ENCODE assay signal across 22 cellular contexts in genomic region chr17:32859857-32860525, GRCh38. TPM values are rescaled to one million over a fixed set of nuclear protein-coding genes. Genes with fewer than 3 reads are reported as not detected.
DNase-seq lines count a peak whose midpoint lies in the region; ATAC-seq, FAIRE-seq and TF ChIP-seq lines count a peak whose summit lies in the region.
"Had no signal": no experiment of that assay in that cellular context is flagged by ENCODE, and none has a peak within 500 bp of the region (broad histone marks: within the 10 kb centered on the region; RNA-seq: fewer than 3 reads in every experiment).

No MANE protein-coding gene starts in this region.

- no peaks in the 10 kb centered on the region for H3K9me3 ChIP-seq in HEK293 (ENCODE audit: control insufficient read depth, insufficient read depth, low read depth, low read length)
- no peaks in the 10 kb centered on the region for H3K9me3 ChIP-seq in K562 (replicated peaks; ENCODE audit: control insufficient read depth, insufficient read depth, low read depth, low read length)
- H3K9me3 ChIP-seq: gastrocnemius medialis, mucosa of descending colon had no signal

- H3K79me2 ChIP-seq in K562 (ENCODE audit: control insufficient read depth, insufficient read depth, low read length), result peaks cover 77% of the 10 kb centered on the region

- no peaks in the 10 kb centered on the region for H3K9me3 Mint-ChIP-seq in activated CD8-positive, alpha-beta memory T cell treated with anti-CD3 and anti-CD28 coated beads, Interleukin-2, amount 10 ng/mL, durations not matched to agents 7 days and 5 days (ENCODE audit: low read depth)
- H3K9me3 Mint-ChIP-seq in natural killer cell (no peaks in the 10 kb centered on the region), immature natural killer cell (no peaks in the 10 kb centered on the region)
- H3K9me3 Mint-ChIP-seq: brain, GM23338 had no signal

- no peak overlapping the region for H3K4me3 Mint-ChIP-seq in activated CD8-positive, alpha-beta memory T cell treated with anti-CD3 and anti-CD28 coated beads, Interleukin-2, amount 10 ng/mL, durations not matched to agents 7 days and 5 days
- H3K4me3 Mint-ChIP-seq in natural killer cell (no peak overlapping the region), immature natural killer cell (no peak overlapping the region)
- H3K4me3 Mint-ChIP-seq: brain, GM23338 had no signal

- peak overlapping the region in 1 of 2 experiments; percentile 24; a peak in 1 of 4 replicates for H3K9ac ChIP-seq in K562 (ENCODE audit: insufficient read depth in 1 of 2, low read depth in 2 of 2, low read length in 2 of 2)

- H3K27ac ChIP-seq in HEK293 (ENCODE audit: extremely low read depth, low read depth, low read length) (no peak overlapping the region), K562 (ENCODE audit: extremely low read depth, low read depth, low read length) (peak overlapping the region; percentile 56), RWPE1 (no peak overlapping the region)
- H3K27ac ChIP-seq: gastrocnemius medialis, skin epidermis had no signal

- peak overlapping the region; percentile 63 for H3K4me2 ChIP-seq in K562 (ENCODE audit: insufficient read depth, low read length)
- H3K4me2 ChIP-seq: GM23338 had no signal

- intact Hi-C loops in K562 (cut with micrococcal nuclease), result loop anchor here (5.0 kb wide), 1 partner anchor 43 kb away; no protein-coding TSS in a partner anchor
- intact Hi-C loops in natural killer cell (cut with micrococcal nuclease), result no loop called here

- no peak overlapping the region for H2AFZ ChIP-seq in K562 (ENCODE audit: low read depth, low read length)
- H2AFZ ChIP-seq: GM23338 had no signal

- FAIRE-seq in K562 (lab: Jason Lieb, UNC), result peak; percentile 93
- FAIRE-seq: A204.1 had no signal

- H3K27ac Mint-ChIP-seq in activated CD8-positive, alpha-beta memory T cell treated with anti-CD3 and anti-CD28 coated beads, Interleukin-2, amount 10 ng/mL, durations not matched to agents 7 days and 5 days, result no peak overlapping the region
- H3K27ac Mint-ChIP-seq in natural killer cell (no peak overlapping the region), immature natural killer cell (no peak overlapping the region)
- H3K27ac Mint-ChIP-seq: brain, GM23338 had no signal

- BruUV-seq in K562 (replicated peaks; lab: Mats Ljungman, UMichigan), result no TSS peak

- H3K36me3 ChIP-seq in HEK293 (ENCODE audit: control insufficient read depth in 2 of 2, insufficient read depth in 1 of 2, low read length in 2 of 2) (no peaks in the 10 kb centered on the region), K562 (ENCODE audit: control insufficient read depth, insufficient read depth, low read length) (no peaks in the 10 kb centered on the region)
- H3K36me3 ChIP-seq: gastrocnemius medialis had no signal

- no peak overlapping the region for H3K4me3 ChIP-seq in HEK293 (ENCODE audit: low read depth, low read length)
- no peak overlapping the region for H3K4me3 ChIP-seq in K562
- H3K4me3 ChIP-seq: gastrocnemius medialis, GM23338, mucosa of descending colon, skin epidermis had no signal

- TF ChIP-seq CTCF in HEK293 (tag by site-specific recombination; IDR thresholded peaks at IDR 0.05) (no peak), K562 (IDR thresholded peaks at IDR 0.05 in 2 of 3, conservative IDR thresholded peaks at IDR 0.05 in 1 of 3; ENCODE audit: insufficient read depth in 2 of 3, low read depth in 1 of 3, low read length in 3 of 3) (no peak), natural killer cell (IDR thresholded peaks at IDR 0.05) (no peak), RWPE1 (conservative IDR thresholded peaks at IDR 0.05; ENCODE audit: low read depth) (no peak)

- no peaks in the 10 kb centered on the region for H3K27me3 Mint-ChIP-seq in activated CD8-positive, alpha-beta memory T cell treated with anti-CD3 and anti-CD28 coated beads, Interleukin-2, amount 10 ng/mL, durations not matched to agents 7 days and 5 days
- H3K27me3 Mint-ChIP-seq in natural killer cell (ENCODE audit: low read depth in 2 of 2) (peaks cover 14 to 25% of the 10 kb centered on the region in 2 donors), immature natural killer cell (ENCODE audit: low read depth in 3 of 3) (peaks cover 3 to 10% (median 4%) of the 10 kb centered on the region in 3 donors)

- peaks cover 8% of the 10 kb centered on the region for H3K4me1 Mint-ChIP-seq in activated CD8-positive, alpha-beta memory T cell treated with anti-CD3 and anti-CD28 coated beads, Interleukin-2, amount 10 ng/mL, durations not matched to agents 7 days and 5 days
- H3K4me1 Mint-ChIP-seq in natural killer cell, result peaks cover 5 to 7% of the 10 kb centered on the region in 2 donors
- peaks cover 2 to 7% of the 10 kb centered on the region in 2 donors for H3K4me1 Mint-ChIP-seq in immature natural killer cell

- H3K36me3 Mint-ChIP-seq in activated CD8-positive, alpha-beta memory T cell treated with anti-CD3 and anti-CD28 coated beads, Interleukin-2, amount 10 ng/mL, durations not matched to agents 7 days and 5 days, result no peaks in the 10 kb centered on the region
- no peaks in the 10 kb centered on the region for H3K36me3 Mint-ChIP-seq in natural killer cell
- no peaks in the 10 kb centered on the region for H3K36me3 Mint-ChIP-seq in immature natural killer cell
- H3K36me3 Mint-ChIP-seq: brain had no signal

- H3K4me1 ChIP-seq in HEK293 (ENCODE audit: control insufficient read depth, insufficient read depth, low read length) (peaks cover 24% of the 10 kb centered on the region), K562 (replicated peaks in 1 of 2; ENCODE audit: control insufficient read depth in 2 of 2, insufficient read depth in 2 of 2, low read length in 2 of 2) (peaks cover 16 to 53% of the 10 kb centered on the region in 2 experiments)
- H3K4me1 ChIP-seq: gastrocnemius medialis had no signal

- in situ Hi-C loops in K562 (cut with MboI), result no loop called here

- no peak for DNase-seq in activated CD8-positive, alpha-beta memory T cell treated with anti-CD3 and anti-CD28 coated beads, Interleukin-2, amount 10 ng/mL, durations not matched to agents 7 days and 5 days
- DNase-seq in activated CD8-positive, alpha-beta memory T cell treated with anti-CD3 and anti-CD28 coated beads for 24 hours, result no peak
- peak; percentile 50 to 91 (median 66) for DNase-seq in K562 (ENCODE audit: extremely low read depth in 1 of 4, low spot score in 3 of 4)
- no peak for DNase-seq in natural killer cell
- DNase-seq in RWPE1 (ENCODE audit: low spot score), result no peak
- DNase-seq in SHP77 (lab: John Stamatoyannopoulos, UW), result no peak
- no peak for DNase-seq in immature natural killer cell
- DNase-seq: activated CD4-positive, alpha-beta T cell treated with anti-CD3 and anti-CD28 coated beads, Interleukin-2, amount 50 U/mL, for 48 hours; cortex of kidney; gastrocnemius medialis; GF-D8; left cardiac atrium; mucosa of descending colon; NCI-H1417 treated with DMSO at 0.1 percent for 48 hours; NCI-H748 treated with DMSO at 0.1 percent for 48 hours; SHP77 treated with DMSO at 0.1 percent for 48 hours; stimulated activated CD4-positive, alpha-beta T cell treated with anti-CD3 and anti-CD28 coated beads, Interleukin-4, amount 100 ng/mL, for 1 hour had no signal

- WGBS in K562 (ENCODE audit: insufficient coverage, low coverage, missing lambda C conversion rate), result 5% methylated on average over 2 of the region's 2 CpGs

- no peaks in the 10 kb centered on the region for H3K27me3 ChIP-seq in K562 (ENCODE audit: control insufficient read depth in 2 of 2, insufficient read depth in 2 of 2, low read length in 2 of 2)
- H3K27me3 ChIP-seq: gastrocnemius medialis had no signal

- no peak for TF ChIP-seq POLR2A in K562 (conservative IDR thresholded peaks at IDR 0.05)

- no peaks in the 10 kb centered on the region for H4K20me1 ChIP-seq in K562 (replicated peaks; ENCODE audit: control insufficient read depth, insufficient read depth, low read length)

- TF ChIP-seq EP300 in K562 (IDR thresholded peaks at IDR 0.05; ENCODE audit: low read length), result peak; percentile 87

- peak; percentile 42 for ATAC-seq in activated CD8-positive, alpha-beta memory T cell treated with anti-CD3 and anti-CD28 coated beads, Interleukin-2, amount 10 ng/mL, durations not matched to agents 7 days and 5 days
- ATAC-seq in K562 (peak; percentile 92), natural killer cell (peak; percentile 83 to 98 (median 95))
- ATAC-seq: gastrocnemius medialis, GM23338, mucosa of descending colon had no signal

- CTCF ChIA-PET in activated CD8-positive, alpha-beta memory T cell treated with anti-CD3 and anti-CD28 coated beads, Interleukin-2, amount 10 ng/mL, durations not matched to agents 7 days and 5 days (lab: Charles Lee), result interaction anchor here (1.4 to 2.7 kb wide), 3 partner anchors 10 to 77 kb away, joined by 3 to 18 read pairs (median 4); partner anchors contain the start of gene MYO1D
- CTCF ChIA-PET in HEK293 (lab: Yijun Ruan, JAX) (interaction anchor here (0.5 to 4.2 kb wide), 6 partner anchors 12 to 791 kb away, joined by 3 to 36 read pairs (median 4); partner anchors contain the start of gene MYO1D), K562 (lab: Yijun Ruan, JAX; ENCODE audit: low intra/inter-chr PET ratio) (no interaction called here), RWPE1 (lab: Yijun Ruan, JAX) (interaction anchor here (0.6 to 1.5 kb wide), 3 partner anchors 7 to 18 kb away, joined by 3 to 4 read pairs (median 3); no protein-coding TSS in a partner anchor)

- TF ChIP-seq RAD21 in K562 (CRISPR knock-in tag; conservative IDR thresholded peaks at IDR 0.05 in 1 of 2, IDR thresholded peaks at IDR 0.05 in 1 of 2), result peak in 1 of 2 experiments; percentile 23; a peak in 1 of 4 replicates

- H3K9me1 ChIP-seq in K562 (ENCODE audit: control insufficient read depth, insufficient read depth, low read length), result no peaks in the 10 kb centered on the region

- POLR2A ChIA-PET in HEK293 (lab: Yijun Ruan, JAX), result interaction anchor here (1.4 kb wide), 1 partner anchor 17 kb away, joined by 4 read pairs; the partner anchor contains the start of gene MYO1D
- POLR2A ChIA-PET in K562 (lab: Yijun Ruan, JAX), result interaction anchor here (0.6 to 2.0 kb wide), 10 partner anchors 10 to 695 kb away, joined by 3 to 8 read pairs (median 4); no protein-coding TSS in a partner anchor
- POLR2A ChIA-PET in RWPE1 (lab: Yijun Ruan, JAX; ENCODE audit: low non-redundant PET), result no interaction called here

RNA-seq across cellular contexts. Expression of gene MYO1D, which starts 16.9 kb away (rescaled TPM):
- total RNA-seq in activated CD8-positive, alpha-beta memory T cell treated with anti-CD3 and anti-CD28 coated beads, Interleukin-2, amount 10 ng/mL, durations not matched to agents 7 days and 5 days, result 10 to 100 TPM in 1 of 2 experiments, 1 to 10 TPM in 1; 8.4 to 12.2 TPM
- 172 and 277 TPM in 2 replicates for total RNA-seq in K562 (2011; cell fraction: chromatin; rRNA removed; ENCODE audit: low replicate concordance)
- total RNA-seq in K562 (2011; cell fraction: nucleolus; rRNA removed), result 94.2 and 97.4 TPM in 2 replicates
- 114 and 123 TPM in 2 replicates for total RNA-seq in K562 (2011; cell fraction: nucleoplasm; rRNA removed)
- total RNA-seq in K562 (2014; rRNA removed) (34.9 and 39.5 TPM in 2 replicates), K562 (2014; rRNA removed; fragmentation: Illumina TruSeq; extraction: Trizol) (46.2 and 46.3 TPM in 2 replicates), K562 (2015; rRNA removed; fragmentation: Illumina TruSeq; extraction: Trizol) (44.6 and 45.4 TPM in 2 replicates), K562 (2021) (50.7 and 60.2 TPM in 2 replicates), natural killer cell (10 to 100 TPM in 2 of 3 donors, 1 to 10 TPM in 1; 6.8 to 20.2 (median 10.5) TPM)
- polyA plus RNA-seq in K562 (2011; rRNA removed) (26.4 and 71.2 TPM in 2 replicates), K562 (2014; fragmentation: Illumina TruSeq; extraction: Trizol) (50.3 and 68.1 TPM in 2 replicates), K562 (2014; fragmentation: Nextera tagmentation; extraction: Ambion mirVana) (1 to 10 TPM; 2.1 to 2.6 TPM), K562 (2014; rRNA removed) (30.5 and 31.0 TPM in 2 replicates), immature natural killer cell (1 to 10 TPM in 2 of 3 donors, not detected in 1; 2.0 to 7.9 TPM)
- polyA plus RNA-seq in K562 (2011; cell fraction: cytosol; rRNA removed), result 26.0 and 47.6 TPM in 2 replicates
- polyA plus RNA-seq in K562 (2011; cell fraction: nucleus; rRNA removed), result 20.8 and 29.6 TPM in 2 replicates
- 52.4 and 65.3 TPM in 2 replicates for polyA plus RNA-seq in K562 (2012)
- polyA minus RNA-seq in K562 (2011; rRNA and poly(A)+ RNA removed), result 67.1 and 142 TPM in 2 replicates
- 34.9 and 59.8 TPM in 2 replicates for polyA minus RNA-seq in K562 (2011; cell fraction: cytosol; rRNA and poly(A)+ RNA removed)
- polyA minus RNA-seq in K562 (2011; cell fraction: nucleus; rRNA and poly(A)+ RNA removed), result 57.5 and 69.2 TPM in 2 replicates

Comparison
In these comparisons a context has a peak if more than half of its experiments do, and no peak if none do; other contexts are left out.
1. ATAC-seq: peak in every context shown above with its lines; median percentile 95 in natural killer cell; 92 in K562; 42 in activated CD8-positive, alpha-beta memory T cell treated with anti-CD3 and anti-CD28 coated beads, Interleukin-2, amount 10 ng/mL, durations not matched to agents 7 days and 5 days.
2. DNase-seq: peak in K562 (4 of 4); none in activated CD8-positive, alpha-beta memory T cell treated with anti-CD3 and anti-CD28 coated beads, Interleukin-2, amount 10 ng/mL, durations not matched to agents 7 days and 5 days (single experiment), activated CD8-positive, alpha-beta memory T cell treated with anti-CD3 and anti-CD28 coated beads for 24 hours (single experiment), natural killer cell (single experiment), RWPE1 (single experiment), SHP77 (0 of 2) and immature natural killer cell (0 of 3).